In genomic region chr12:71478277-71478676, GRCh38 we compare ENCODE assay signal across 19 cellular contexts. TPM values are rescaled to one million over a fixed set of nuclear protein-coding genes. Genes with fewer than 3 reads are reported as not detected.
"Had no signal": no experiment of that assay in that cellular context is flagged by ENCODE, and none has a peak within 500 bp of the region (broad histone marks: within the 10 kb centered on the region; RNA-seq: fewer than 3 reads in every experiment).

No MANE protein-coding gene starts in this region.

- H3K36me3 ChIP-seq: suprapubic skin had no signal

- H3K36me3 Mint-ChIP-seq: activated naive CD8-positive, alpha-beta T cell treated with anti-CD3 and anti-CD28 coated beads, Interleukin-2, amount 10 ng/mL, durations not matched to agents 7 days and 5 days; naive thymus-derived CD4-positive, alpha-beta T cell; type B pancreatic cell had no signal

- ATAC-seq: effector memory CD8-positive, alpha-beta T cell; left lobe of liver; naive thymus-derived CD4-positive, alpha-beta T cell; right cardiac atrium; stimulated activated naive CD8-positive, alpha-beta T cell treated with anti-CD3 and anti-CD28 coated beads, Interleukin-15, Interleukin-2, amounts not matched to agents 100 U/mL and 50 U/mL, for 24 hours had no signal

- H3K4me3 ChIP-seq: suprapubic skin had no signal

- H3K9me3 Mint-ChIP-seq: dendritic cell treated with granulocyte-macrophage colony-stimulating factor and Interleukin-4, amounts not matched to agents 40 ng/mL and 50 ng/mL, for 4 days; type B pancreatic cell had no signal

- H3K27ac ChIP-seq: suprapubic skin had no signal

- H3K4me3 Mint-ChIP-seq: activated naive CD8-positive, alpha-beta T cell treated with anti-CD3 and anti-CD28 coated beads, Interleukin-2, amount 10 ng/mL, durations not matched to agents 7 days and 5 days; dendritic cell treated with granulocyte-macrophage colony-stimulating factor and Interleukin-4, amounts not matched to agents 40 ng/mL and 50 ng/mL, for 4 days; effector memory CD8-positive, alpha-beta T cell; naive thymus-derived CD4-positive, alpha-beta T cell; type B pancreatic cell had no signal

- DNase-seq: activated CD4-positive, alpha-beta T cell treated with anti-CD3 and anti-CD28 coated beads, Interleukin-2, amount 50 U/mL, for 4 hours; activated CD4-positive, CD25-positive, alpha-beta regulatory T cell treated with anti-CD3 and anti-CD28 coated beads, Interleukin-2, amount 50 U/mL, for 72 hours; activated naive CD4-positive, alpha-beta T cell; activated naive CD8-positive, alpha-beta T cell treated with anti-CD3 and anti-CD28 coated beads, Interleukin-2, amount 10 ng/mL, durations not matched to agents 7 days and 5 days; activated T-cell treated with anti-CD3 and anti-CD28 coated beads for 4 hours; aorta; effector memory CD8-positive, alpha-beta T cell; hippocampal formation; naive thymus-derived CD4-positive, alpha-beta T cell; right cardiac atrium; small intestine; stimulated activated naive CD8-positive, alpha-beta T cell treated with anti-CD3 and anti-CD28 coated beads, Interleukin-15, Interleukin-2, amounts not matched to agents 100 U/mL and 50 U/mL, for 24 hours had no signal

- H3K4me1 Mint-ChIP-seq: activated naive CD8-positive, alpha-beta T cell treated with anti-CD3 and anti-CD28 coated beads, Interleukin-2, amount 10 ng/mL, durations not matched to agents 7 days and 5 days had no signal

- H3K9me3 ChIP-seq: suprapubic skin had no signal

- H3K27me3 Mint-ChIP-seq: activated naive CD8-positive, alpha-beta T cell treated with anti-CD3 and anti-CD28 coated beads, Interleukin-2, amount 10 ng/mL, durations not matched to agents 7 days and 5 days; dendritic cell treated with granulocyte-macrophage colony-stimulating factor and Interleukin-4, amounts not matched to agents 40 ng/mL and 50 ng/mL, for 4 days had no signal

- H3K27ac Mint-ChIP-seq: activated naive CD8-positive, alpha-beta T cell treated with anti-CD3 and anti-CD28 coated beads, Interleukin-2, amount 10 ng/mL, durations not matched to agents 7 days and 5 days; dendritic cell treated with granulocyte-macrophage colony-stimulating factor and Interleukin-4, amounts not matched to agents 40 ng/mL and 50 ng/mL, for 4 days; effector memory CD8-positive, alpha-beta T cell; naive thymus-derived CD4-positive, alpha-beta T cell; type B pancreatic cell had no signal

- H3K27me3 ChIP-seq: suprapubic skin had no signal

RNA-seq across cellular contexts. Expression of gene LGR5, which starts 38.7 kb away (rescaled TPM):
- total RNA-seq: activated naive CD8-positive, alpha-beta T cell treated with anti-CD3 and anti-CD28 coated beads, Interleukin-2, amount 10 ng/mL, durations not matched to agents 7 days and 5 days; glomerular endothelial cell; lung microvascular endothelial cell; mononuclear cell; naive thymus-derived CD4-positive, alpha-beta T cell had no signal
- polyA plus RNA-seq: naive thymus-derived CD4-positive, alpha-beta T cell had no signal
